7 cellular contexts compared by ENCODE assay signal in genomic region chr11:45180158-45180887, GRCh38. TPM values are rescaled to one million over a fixed set of nuclear protein-coding genes. Genes with fewer than 3 reads are reported as not detected.
DNase-seq lines count a peak whose midpoint lies in the region; ATAC-seq, FAIRE-seq and TF ChIP-seq lines count a peak whose summit lies in the region.

No MANE protein-coding gene starts in this region.

- H4K20me1 ChIP-seq in neural progenitor cell (ENCODE audit: low read depth), result no peaks in the 10 kb centered on the region

- H3K27me3 Mint-ChIP-seq in neural progenitor cell (ENCODE audit: insufficient read depth, low read depth), result peaks cover 7% of the 10 kb centered on the region

- no peak for FAIRE-seq in frontal cortex (lab: Jason Lieb, UNC)

- H3K36me3 Mint-ChIP-seq in neural progenitor cell, result no peaks in the 10 kb centered on the region

- peaks cover 15% of the 10 kb centered on the region for H3K27me3 ChIP-seq in neural progenitor cell

- peak overlapping the region; percentile 88 for H3K4me2 ChIP-seq in neural progenitor cell

- peak overlapping the region; percentile 64 for H3K4me3 ChIP-seq in neural progenitor cell

- H3K4me1 Mint-ChIP-seq in neural progenitor cell, result peaks cover 15% of the 10 kb centered on the region

- no peaks in the 10 kb centered on the region for H3K9me3 ChIP-seq in neural progenitor cell (ENCODE audit: low read depth)

- no peak overlapping the region for H3K9ac ChIP-seq in neural progenitor cell

- H3K79me2 ChIP-seq in neural progenitor cell (ENCODE audit: low read depth), result no peaks in the 10 kb centered on the region

- H3K4me3 Mint-ChIP-seq in neural progenitor cell, result peak overlapping the region; percentile 89

- peak overlapping the region; percentile 89 for H2AFZ ChIP-seq in neural progenitor cell (replicated peaks)

- H3K27ac Mint-ChIP-seq in neural progenitor cell, result peak overlapping the region; percentile 92

- H3K27ac ChIP-seq in neural progenitor cell, result no peak overlapping the region

- H3F3A ChIP-seq in neural progenitor cell (ENCODE audit: low read depth), result peaks cover 21% of the 10 kb centered on the region

- TF ChIP-seq CTCF in neural progenitor cell (IDR thresholded peaks at IDR 0.05), result peak; percentile 33

- DNase-seq in DMS79 (lab: John Stamatoyannopoulos, UW) (peak; percentile 61), HuH-7 (ENCODE audit: low spot score) (peak; percentile 61), frontal cortex (ENCODE audit: low spot score in 2 of 2) (peak; percentile 77 to 81), neural progenitor cell (ENCODE audit: low spot score) (peak; percentile 81)
- peak; percentile 5 for DNase-seq in activated CD4-positive, alpha-beta T cell treated with anti-CD3 and anti-CD28 coated beads, Interleukin-2, amount 50 U/mL, for 1 hour

- H3K9me3 Mint-ChIP-seq in neural progenitor cell, result no peaks in the 10 kb centered on the region

- H3K36me3 ChIP-seq in neural progenitor cell, result no peaks in the 10 kb centered on the region

- ATAC-seq in GM21423 (IDR thresholded peaks at IDR 0.05; ENCODE audit: unreplicated experiment), result no peak
- ATAC-seq in HG03139 (IDR thresholded peaks at IDR 0.05; ENCODE audit: unreplicated experiment), result no peak

- peaks cover 9% of the 10 kb centered on the region for H3K4me1 ChIP-seq in neural progenitor cell

RNA-seq across cellular contexts. Expression of gene PRDM11, which starts 33.9 kb away (rescaled TPM):
- total RNA-seq in frontal cortex (6.9 TPM), neural progenitor cell (ENCODE audit: low replicate concordance) (1.8 and 5.3 TPM in 2 replicates)

Comparison
In these comparisons a context has a peak if more than half of its experiments do, and no peak if none do; other contexts are left out.
1. DNase-seq: peak in every context shown above with its lines; median percentile 81 in neural progenitor cell; 79 in frontal cortex; 61 in DMS79; 61 in HuH-7; 5 in activated CD4-positive, alpha-beta T cell treated with anti-CD3 and anti-CD28 coated beads, Interleukin-2, amount 50 U/mL, for 1 hour.